In genomic region chrX:103104370-103104769, GRCh38 we compare ENCODE assay signal across 10 cellular contexts. TPM values are rescaled to one million over a fixed set of nuclear protein-coding genes. Genes with fewer than 3 reads are reported as not detected.
DNase-seq lines count a peak whose midpoint lies in the region; TF ChIP-seq lines count a peak whose summit lies in the region.
"Not testable (repeated sequence)": the region's sequence is repeated elsewhere in the genome, so short reads cannot be mapped to it uniquely, and the experiment has no call there.
"Had no signal": no experiment of that assay in that cellular context is flagged by ENCODE, and none has a peak within 500 bp of the region (broad histone marks: within the 10 kb centered on the region; RNA-seq: fewer than 3 reads in every experiment).

No MANE protein-coding gene starts in this region.

- peak; percentile 83 for DNase-seq in osteocyte (ENCODE audit: extremely low spot score, unreplicated experiment)

- not testable (repeated sequence) for TF ChIP-seq CTCF in osteocyte (IDR thresholded peaks at IDR 0.05)

- H3K27ac Mint-ChIP-seq in osteocyte (ENCODE audit: unreplicated experiment) = not testable (repeated sequence)

- H3K36me3 Mint-ChIP-seq in osteocyte (ENCODE audit: unreplicated experiment) = not testable (repeated sequence)

- H3K9me3 Mint-ChIP-seq in osteocyte (ENCODE audit: unreplicated experiment) = not testable (repeated sequence)

- H3K4me1 Mint-ChIP-seq in osteocyte (ENCODE audit: unreplicated experiment) = not testable (repeated sequence)

- H3K27me3 Mint-ChIP-seq in osteocyte (ENCODE audit: unreplicated experiment) = not testable (repeated sequence)

- not testable (repeated sequence) for H3K4me3 Mint-ChIP-seq in osteocyte (ENCODE audit: unreplicated experiment)

RNA-seq across cellular contexts. Expression of gene NXF3, which starts 11.4 kb away (rescaled TPM):
- total RNA-seq in osteocyte = not detected in 2 replicates
- total RNA-seq: A673; B cell; Calu3; CD4-positive, alpha-beta memory T cell; CD4-positive, alpha-beta T cell; CD4-positive, CD25-positive, alpha-beta regulatory T cell; CD8-positive, alpha-beta memory T cell; CD8-positive, alpha-beta T cell had no signal

RNA-seq across cellular contexts. Expression of gene BEX1, which starts 40.4 kb away (rescaled TPM):
- total RNA-seq in osteocyte = 9.3 and 10.7 TPM in 2 replicates
- total RNA-seq: B cell; Caco-2; CD4-positive, alpha-beta memory T cell had no signal
